16 cellular contexts compared by ENCODE assay signal in genomic region chr4:183326387-183326786, GRCh38. TPM values are rescaled to one million over a fixed set of nuclear protein-coding genes. Genes with fewer than 3 reads are reported as not detected.
"Had no signal": no experiment of that assay in that cellular context is flagged by ENCODE, and none has a peak within 500 bp of the region (broad histone marks: within the 10 kb centered on the region; RNA-seq: fewer than 3 reads in every experiment).

No MANE protein-coding gene starts in this region.

RNA-seq across cellular contexts. Expression of gene CLDN24, which starts 4.2 kb away (rescaled TPM):
- total RNA-seq: activated CD4-positive, alpha-beta memory T cell treated with anti-CD3 and anti-CD28 coated beads, Interleukin-2, amount 10 ng/mL, durations not matched to agents 7 days and 5 days; activated CD4-positive, alpha-beta T cell treated with anti-CD3 and anti-CD28 coated beads for 36 hours; activated CD4-positive, alpha-beta T cell treated with anti-CD3 and anti-CD28 coated beads, Interleukin-2, amount 10 ng/mL, durations not matched to agents 7 days and 5 days; activated CD8-positive, alpha-beta memory T cell treated with anti-CD3 and anti-CD28 coated beads, Interleukin-2, amount 10 ng/mL, durations not matched to agents 7 days and 5 days; activated CD8-positive, alpha-beta T cell treated with anti-CD3 and anti-CD28 coated beads, Interleukin-2, amount 10 ng/mL, durations not matched to agents 7 days and 5 days; activated naive CD8-positive, alpha-beta T cell treated with anti-CD3 and anti-CD28 coated beads, Interleukin-2, amount 10 ng/mL, durations not matched to agents 7 days and 5 days; activated T-helper 2 cell treated with anti-CD3 and anti-CD28 coated beads, Interferon-gamma antibody, Interleukin-2, Interleukin-4, amounts not matched to agents 10 μg/mL and 5 μg/mL and 100 μg/mL, durations not matched to agents 14 hours and 24 hours and 36 hours; ascending aorta; bronchial epithelial cell; cardiac muscle cell; T-cell; T-helper 1 cell treated with Interleukin-12 subunit alpha and Interleukin-12 subunit beta and Interleukin-4 antibody, amounts not matched to agents 30 ng/mL and 1 ng/mL, for 36 hours; T-helper 17 cell; T-helper 2 cell treated with Interferon-gamma antibody and Interleukin-4, amounts not matched to agents 100 ng/mL and 5 ng/mL, for 36 hours; WTC11 had no signal
- polyA plus RNA-seq: adipose tissue, cardiac muscle cell had no signal

RNA-seq across cellular contexts. Expression of gene CLDN22, which starts 6.3 kb away (rescaled TPM):
- total RNA-seq: activated CD4-positive, alpha-beta memory T cell treated with anti-CD3 and anti-CD28 coated beads, Interleukin-2, amount 10 ng/mL, durations not matched to agents 7 days and 5 days; activated CD4-positive, alpha-beta T cell treated with anti-CD3 and anti-CD28 coated beads for 36 hours; activated CD4-positive, alpha-beta T cell treated with anti-CD3 and anti-CD28 coated beads, Interleukin-2, amount 10 ng/mL, durations not matched to agents 7 days and 5 days; activated CD8-positive, alpha-beta memory T cell treated with anti-CD3 and anti-CD28 coated beads, Interleukin-2, amount 10 ng/mL, durations not matched to agents 7 days and 5 days; activated CD8-positive, alpha-beta T cell treated with anti-CD3 and anti-CD28 coated beads, Interleukin-2, amount 10 ng/mL, durations not matched to agents 7 days and 5 days; activated naive CD8-positive, alpha-beta T cell treated with anti-CD3 and anti-CD28 coated beads, Interleukin-2, amount 10 ng/mL, durations not matched to agents 7 days and 5 days; activated T-helper 2 cell treated with anti-CD3 and anti-CD28 coated beads, Interferon-gamma antibody, Interleukin-2, Interleukin-4, amounts not matched to agents 10 μg/mL and 5 μg/mL and 100 μg/mL, durations not matched to agents 14 hours and 24 hours and 36 hours; ascending aorta; bronchial epithelial cell; cardiac muscle cell; T-cell; T-helper 1 cell treated with Interleukin-12 subunit alpha and Interleukin-12 subunit beta and Interleukin-4 antibody, amounts not matched to agents 30 ng/mL and 1 ng/mL, for 36 hours; T-helper 17 cell; T-helper 2 cell treated with Interferon-gamma antibody and Interleukin-4, amounts not matched to agents 100 ng/mL and 5 ng/mL, for 36 hours; WTC11 had no signal
- polyA plus RNA-seq: adipose tissue, cardiac muscle cell had no signal
